ENCODE assay signal across 9 cellular contexts in the genomic region with DNA sequence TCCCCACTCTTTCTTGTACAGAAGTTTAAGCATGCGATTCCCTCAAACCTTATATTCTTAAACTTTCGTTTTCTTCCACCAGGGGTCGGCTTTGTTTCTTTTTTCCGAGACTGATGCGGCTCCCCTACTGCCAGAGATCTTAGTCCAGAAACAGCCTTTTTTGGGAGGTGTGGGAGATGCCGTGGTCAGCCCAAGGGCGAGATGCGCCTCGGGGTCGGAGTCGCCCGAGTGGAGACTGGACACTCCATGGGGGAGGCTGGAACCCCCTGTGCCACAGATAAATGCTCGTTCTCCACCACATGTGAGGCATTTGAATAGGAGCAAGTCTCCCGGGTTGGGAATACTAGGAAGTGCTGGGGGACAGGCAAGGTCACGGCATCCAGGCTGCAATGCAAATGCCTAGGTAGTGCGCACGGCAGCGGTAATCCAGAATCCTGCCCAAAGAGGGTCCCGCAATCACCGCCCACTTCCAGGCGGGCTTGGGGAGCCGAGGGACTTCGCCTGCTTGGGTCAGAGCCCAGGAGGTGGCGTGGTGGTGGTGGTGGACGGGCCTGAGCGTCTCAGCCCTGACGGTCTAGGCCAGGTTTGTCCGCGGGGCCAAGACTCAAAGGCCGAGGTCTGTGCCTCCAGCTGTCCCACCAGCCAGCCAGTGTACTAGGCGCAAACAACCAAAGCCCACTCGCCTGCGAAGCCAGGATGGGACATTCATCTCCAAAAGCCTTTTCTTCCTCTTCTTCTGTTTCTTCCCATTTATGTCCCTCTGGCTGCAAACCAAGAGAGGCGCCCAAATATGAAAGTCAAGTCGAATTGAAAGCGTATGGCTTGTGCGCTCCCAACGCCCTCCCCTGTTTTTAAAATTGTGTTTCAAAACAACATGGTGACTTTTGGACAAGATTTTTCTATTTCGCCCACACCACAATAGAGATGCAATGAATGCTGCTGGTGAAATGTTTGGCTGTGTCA. TPM values are rescaled to one million over a fixed set of nuclear protein-coding genes. Genes with fewer than 3 reads are reported as not detected.
DNase-seq lines count a peak whose midpoint lies in the region; ATAC-seq, FAIRE-seq and TF ChIP-seq lines count a peak whose summit lies in the region.
"Had no signal": no experiment of that assay in that cellular context is flagged by ENCODE, and none has a peak within 500 bp of the region (broad histone marks: within the 10 kb centered on the region; RNA-seq: fewer than 3 reads in every experiment).

No MANE protein-coding gene starts in this region.

- H3K36me3 ChIP-seq in CD8-positive, alpha-beta T cell (ENCODE audit: insufficient read depth, low read length) = no peaks in the 10 kb centered on the region
- H3K36me3 ChIP-seq in H7 (replicated peaks; ENCODE audit: control insufficient read depth, insufficient read depth, low read length) = no peaks in the 10 kb centered on the region
- H3K36me3 ChIP-seq in GM12878 (ENCODE audit: control insufficient read depth in 2 of 2, insufficient read depth in 2 of 2, low read length in 1 of 2) = no peaks in the 10 kb centered on the region
- no peaks in the 10 kb centered on the region for H3K36me3 ChIP-seq in small intestine (ENCODE audit: control insufficient read depth in 2 of 2, insufficient read depth in 2 of 2, low read length in 2 of 2)

- SMC1A ChIA-PET in GM12878 (lab: Charles Lee; ENCODE audit: uncharacterized antibody, unreplicated experiment) = interaction anchor here (0.7 to 1.0 kb wide), 4 partner anchors 8 to 378 kb away, joined by 3 to 6 read pairs (median 3); no protein-coding TSS in a partner anchor

- H3K27me3 ChIP-seq in CD8-positive, alpha-beta T cell (ENCODE audit: insufficient read depth, low read length) = peaks cover 36% of the 10 kb centered on the region
- H3K27me3 ChIP-seq in H7 (ENCODE audit: control insufficient read depth, insufficient read depth, low read length) (peaks cover 73% of the 10 kb centered on the region), GM12878 (replicated peaks in 1 of 2; ENCODE audit: control insufficient read depth in 2 of 2, insufficient read depth in 2 of 2, low read length in 1 of 2) (peaks cover 18 to 44% of the 10 kb centered on the region in 2 experiments), small intestine (ENCODE audit: control insufficient read depth in 2 of 2, insufficient read depth in 2 of 2, low read length in 2 of 2) (peaks cover 0 to 26% of the 10 kb centered on the region in 2 donors)

- H3K36me3 Mint-ChIP-seq in CD8-positive, alpha-beta T cell = peaks cover 3% of the 10 kb centered on the region

- TF ChIP-seq CTCF in CD8-positive, alpha-beta T cell (IDR thresholded peaks at IDR 0.05) = peak; percentile 50
- TF ChIP-seq CTCF in GM12878 (IDR thresholded peaks at IDR 0.05 in 2 of 3, conservative IDR thresholded peaks at IDR 0.05 in 1 of 3; ENCODE audit: control insufficient read depth in 2 of 3, extremely low read depth in 1 of 3, insufficient read depth in 1 of 3, low read depth in 3 of 3, low read length in 3 of 3) (peak; percentile 8 to 53 (median 20); a peak in 3 of 6 replicates), lower leg skin (IDR thresholded peaks at IDR 0.05) (no peak)

- peaks cover 74% of the 10 kb centered on the region for H3K27me3 Mint-ChIP-seq in CD8-positive, alpha-beta T cell (ENCODE audit: low read depth)

- H3K9me3 Mint-ChIP-seq in CD8-positive, alpha-beta T cell = no peaks in the 10 kb centered on the region

- TF ChIP-seq RAD21 in GM12878 (IDR thresholded peaks at IDR 0.05; ENCODE audit: insufficient read depth, low read depth, low read length) = peak; percentile 78

- RAD21 ChIA-PET in GM12878 (lab: Charles Lee; ENCODE audit: unreplicated experiment) = interaction anchor here (1.0 to 2.1 kb wide), 3 partner anchors 249 to 378 kb away, joined by 3 to 11 read pairs (median 5); no protein-coding TSS in a partner anchor

- 24% methylated on average over 34 of the region's 39 CpGs for whole genome bisulfite sequencing in GM12878 (ENCODE audit: insufficient coverage, insufficient replicate concordance, low lambda C conversion rate, missing lambda C conversion rate)
- WGBS in small intestine, 3 donors = 26 to 36% (median 31%) methylated on average over 39 of the region's 39 CpGs
- WGBS in lower leg skin, 2 donors = 16 to 18% methylated on average over 39 of the region's 39 CpGs

- BruUV-seq in GM12878 (replicated peaks; lab: Mats Ljungman, UMichigan) = no TSS peak

- CTCF ChIA-PET in CD8-positive, alpha-beta T cell (lab: Charles Lee) = interaction anchor here (1.4 to 2.5 kb wide), 4 partner anchors 378 to 414 kb away, joined by 4 to 14 read pairs (median 10); no protein-coding TSS in a partner anchor
- CTCF ChIA-PET in GM12878 (lab: Yijun Ruan, JAX) = interaction anchor here (0.6 to 0.7 kb wide), 2 partner anchors 95 to 370 kb away, joined by 3 read pairs; no protein-coding TSS in a partner anchor

- intact Hi-C loops in CD8-positive, alpha-beta T cell (cut with DNase I, micrococcal nuclease) = loop anchor here (1.0 to 10.0 kb wide), 3 partner anchors 378 to 721 kb away; no protein-coding TSS in a partner anchor
- intact Hi-C loops in GM12878 (cut with micrococcal nuclease; ENCODE audit: unreplicated experiment) (loop anchor here (1.0 kb wide), 2 partner anchors 378 to 412 kb away; no protein-coding TSS in a partner anchor), lower leg skin (cut with DNase I; ENCODE audit: low total_unique reads) (loop anchor here (10.0 kb wide), 2 partner anchors 381 to 411 kb away; no protein-coding TSS in a partner anchor)

- in situ Hi-C loops in GM12878 (cut with MboI) = loop anchor here (10.0 kb wide), 1 partner anchor 411 kb away; no protein-coding TSS in a partner anchor

- H3K4me1 ChIP-seq in CD8-positive, alpha-beta T cell (ENCODE audit: insufficient read depth, low read length) = peaks cover 40% of the 10 kb centered on the region
- H3K4me1 ChIP-seq in GM12878 (ENCODE audit: control insufficient read depth, insufficient read depth, low read length) (peaks cover 4% of the 10 kb centered on the region; the same call in 1 of the 2 replicates), small intestine (ENCODE audit: control insufficient read depth in 2 of 2, insufficient read depth in 1 of 2, low read depth in 1 of 2, low read length in 1 of 2) (peaks cover 0 to 3% of the 10 kb centered on the region in 2 donors)

- no peak overlapping the region for H3K4me2 ChIP-seq in GM12878 (ENCODE audit: control insufficient read depth, insufficient read depth)

- FAIRE-seq in GM12878 (lab: Jason Lieb, UNC) (no peak), small intestine (lab: Jason Lieb, UNC) (no peak)

- peak overlapping the region; percentile 64 for H3K4me3 Mint-ChIP-seq in CD8-positive, alpha-beta T cell

- H3K79me2 ChIP-seq in GM12878 (ENCODE audit: control insufficient read depth, insufficient read depth, low read length) = no peaks in the 10 kb centered on the region

- peak overlapping the region; percentile 29 for H3K4me3 ChIP-seq in CD8-positive, alpha-beta T cell (ENCODE audit: low read depth, low read length)
- H3K4me3 ChIP-seq in H7 (ENCODE audit: insufficient read depth, low read depth, low read length) (peak overlapping the region; percentile 34), GM12878 (no peak overlapping the region), small intestine (ENCODE audit: low read depth in 1 of 2, low read length in 2 of 2) (no peak overlapping the region), lower leg skin (ENCODE audit: low read depth, poor library complexity, severe bottlenecking) (no peak overlapping the region)

- no peak overlapping the region for H3K9ac ChIP-seq in GM12878 (ENCODE audit: control insufficient read depth, insufficient read depth, low read length)

- H2AFZ ChIP-seq in GM12878 (ENCODE audit: control insufficient read depth, low read depth, low read length) = no peak overlapping the region

- no peak for TF ChIP-seq EP300 in GM12878 (IDR thresholded peaks at IDR 0.05; ENCODE audit: borderline replicate concordance in 1 of 2, control insufficient read depth in 1 of 2, low read depth in 2 of 2, low read length in 2 of 2)

- TF ChIP-seq POLR2A in GM12878 (IDR thresholded peaks at IDR 0.05; ENCODE audit: low read depth, low read length) (no peak), lower leg skin (IDR thresholded peaks at IDR 0.05) (no peak)

- H3K4me1 Mint-ChIP-seq in CD8-positive, alpha-beta T cell (ENCODE audit: low read depth) = peaks cover 41% of the 10 kb centered on the region

- no peak for DNase-seq in CD8-positive, alpha-beta T cell
- peak; percentile 86 for DNase-seq in H7
- peak; percentile 47 to 59 for DNase-seq in NOMO-1 (lab: John Stamatoyannopoulos, UW; ENCODE audit: unreplicated experiment in 2 of 2)
- no peak for DNase-seq in GM12878 (ENCODE audit: low read depth, low spot score)
- peak; percentile 73 for DNase-seq in iPS-NIHi7 (ENCODE audit: extremely low spot score)
- peak; percentile 30 for DNase-seq in small intestine
- no peak for DNase-seq in NCI-H2081 treated with DMSO at 0.1 percent for 48 hours (lab: John Stamatoyannopoulos, UW)
- no peak for DNase-seq in lower leg skin (ENCODE audit: low spot score in 2 of 2)

- H3K9me3 ChIP-seq in CD8-positive, alpha-beta T cell (ENCODE audit: low read length) = no peaks in the 10 kb centered on the region
- H3K9me3 ChIP-seq in GM12878 (replicated peaks; ENCODE audit: control insufficient read depth, insufficient read depth, low read length) (no peaks in the 10 kb centered on the region), small intestine (ENCODE audit: control insufficient read depth, low read depth) (no peaks in the 10 kb centered on the region)

- POLR2A ChIA-PET in CD8-positive, alpha-beta T cell (lab: Charles Lee) = no interaction called here
- POLR2A ChIA-PET in GM12878 (lab: Charles Lee) = no interaction called here

- ATAC-seq in CD8-positive, alpha-beta T cell = no peak
- ATAC-seq in GM12878 = peak; percentile 13; the same call in 1 of the 3 replicates

- H4K20me1 ChIP-seq in GM12878 (ENCODE audit: control insufficient read depth, insufficient read depth) = no peaks in the 10 kb centered on the region

- no peak overlapping the region for H3K27ac ChIP-seq in CD8-positive, alpha-beta T cell (ENCODE audit: low read depth, low read length)
- no peak overlapping the region for H3K27ac ChIP-seq in GM12878 (ENCODE audit: control insufficient read depth, insufficient read depth)
- no peak overlapping the region for H3K27ac ChIP-seq in small intestine (ENCODE audit: low read depth in 1 of 2, low read length in 1 of 2)

- no peak overlapping the region for H3K27ac Mint-ChIP-seq in CD8-positive, alpha-beta T cell

RNA-seq across cellular contexts. Expression of gene OSTM1, which starts 39.3 kb away (rescaled TPM):
- total RNA-seq in CD8-positive, alpha-beta T cell = 10 to 100 TPM; 20.0 to 25.0 TPM
- 20.9 and 24.5 TPM in 2 replicates for total RNA-seq in H7 (2014; rRNA removed; shearing (Covaris generic))
- 14.2 and 21.6 TPM in 2 replicates for total RNA-seq in GM12878 (2013; cell fraction: nucleolus; rRNA removed)
- total RNA-seq in GM12878 (2014; rRNA removed) (6.3 and 6.4 TPM in 2 replicates), GM12878 (2014; rRNA removed; fragmentation: Illumina TruSeq; extraction: Trizol) (5.4 and 7.6 TPM in 2 replicates), GM12878 (2021) (10.6 and 13.9 TPM in 2 replicates), lower leg skin (100 to 1,000 TPM in 1 of 4 donors, 10 to 100 TPM in 3; 21.0 to 134 (median 61.6) TPM)
- polyA plus RNA-seq in GM12878 (2011; ENCODE audit: low read depth) = 3.7 TPM
- polyA plus RNA-seq in GM12878 (2011; rRNA removed) (17.1 and 28.7 TPM in 2 replicates), GM12878 (2014; fragmentation: Illumina TruSeq; extraction: Trizol) (5.2 and 8.7 TPM in 2 replicates), GM12878 (2014; fragmentation: Nextera tagmentation; extraction: Ambion mirVana) (1 to 10 TPM; 3.1 to 4.7 TPM), GM12878 (2014; rRNA removed) (3.0 and 6.7 TPM in 2 replicates), GM12878 (2016; fragmentation: Nextera tagmentation; extraction: Ambion mirVana) (1 to 10 TPM; 6.4 to 8.6 TPM), small intestine (1 to 10 TPM; 5.7 to 8.8 (median 6.0) TPM)
- polyA plus RNA-seq in GM12878 (2011; cell fraction: cytosol; rRNA removed) = 5.0 and 5.7 TPM in 2 replicates
- polyA plus RNA-seq in GM12878 (2011; cell fraction: nucleus; rRNA removed) = 4.3 and 6.0 TPM in 2 replicates
- 2.7 and 4.4 TPM in 2 replicates for polyA plus RNA-seq in GM12878 (2012)
- 4.4 and 13.3 TPM in 2 replicates for polyA minus RNA-seq in GM12878 (2011; rRNA and poly(A)+ RNA removed)
- 4.6 and 11.9 TPM in 2 replicates for polyA minus RNA-seq in GM12878 (2011; cell fraction: cytosol; rRNA and poly(A)+ RNA removed)
- polyA minus RNA-seq in GM12878 (2011; cell fraction: nucleus; rRNA and poly(A)+ RNA removed) = 7.4 and 14.3 TPM in 2 replicates

RNA-seq across cellular contexts. Expression of gene NR2E1, which starts 52.0 kb away (rescaled TPM):
- total RNA-seq in CD8-positive, alpha-beta T cell = not detected
- total RNA-seq in H7 (2014; rRNA removed; shearing (Covaris generic)) = not detected in 2 replicates
- not detected in 2 replicates for total RNA-seq in GM12878 (2013; cell fraction: nucleolus; rRNA removed)
- total RNA-seq in GM12878 (2014; rRNA removed) = not detected in 2 replicates
- total RNA-seq in GM12878 (2014; rRNA removed; fragmentation: Illumina TruSeq; extraction: Trizol) = not detected in 2 replicates
- not detected in 2 replicates for total RNA-seq in GM12878 (2021)
- not detected for polyA plus RNA-seq in GM12878 (2011; ENCODE audit: low read depth)
- polyA plus RNA-seq in GM12878 (2011; rRNA removed) = not detected in 2 replicates
- not detected in 2 replicates for polyA plus RNA-seq in GM12878 (2011; cell fraction: cytosol; rRNA removed)
- polyA plus RNA-seq in GM12878 (2011; cell fraction: nucleus; rRNA removed) = not detected in 2 replicates
- not detected in 2 replicates for polyA plus RNA-seq in GM12878 (2012)
- polyA plus RNA-seq in GM12878 (2014; fragmentation: Illumina TruSeq; extraction: Trizol) = not detected in 2 replicates
- not detected for polyA plus RNA-seq in GM12878 (2014; fragmentation: Nextera tagmentation; extraction: Ambion mirVana)
- not detected in 2 replicates for polyA plus RNA-seq in GM12878 (2014; rRNA removed)
- not detected for polyA plus RNA-seq in GM12878 (2016; fragmentation: Nextera tagmentation; extraction: Ambion mirVana)
- polyA minus RNA-seq in GM12878 (2011; rRNA and poly(A)+ RNA removed) = not detected in 2 replicates
- polyA minus RNA-seq in GM12878 (2011; cell fraction: cytosol; rRNA and poly(A)+ RNA removed) = not detected in 2 replicates
- polyA minus RNA-seq in GM12878 (2011; cell fraction: nucleus; rRNA and poly(A)+ RNA removed) = not detected in 2 replicates
- not detected for polyA plus RNA-seq in small intestine
- not detected for total RNA-seq in lower leg skin
- total RNA-seq: activated CD8-positive, alpha-beta memory T cell treated with anti-CD3 and anti-CD28 coated beads for 36 hours had no signal

Comparison
In these comparisons a context has a peak if more than half of its experiments do, and no peak if none do; other contexts are left out.
1. DNase-seq: peak in H7 (single experiment), NOMO-1 (2 of 2), iPS-NIHi7 (single experiment) and small intestine (single experiment); none in CD8-positive, alpha-beta T cell (0 of 7), GM12878 (single experiment), NCI-H2081 treated with DMSO at 0.1 percent for 48 hours (single experiment) and lower leg skin (0 of 2).
2. H3K4me3 ChIP-seq: peak in CD8-positive, alpha-beta T cell (single experiment) and H7 (single experiment); none in GM12878 (single experiment), small intestine (0 of 2) and lower leg skin (single experiment).
3. CTCF ChIP-seq: peak in CD8-positive, alpha-beta T cell (single experiment) and GM12878 (3 of 3); none in lower leg skin (0 of 3).